In the genomic region with DNA sequence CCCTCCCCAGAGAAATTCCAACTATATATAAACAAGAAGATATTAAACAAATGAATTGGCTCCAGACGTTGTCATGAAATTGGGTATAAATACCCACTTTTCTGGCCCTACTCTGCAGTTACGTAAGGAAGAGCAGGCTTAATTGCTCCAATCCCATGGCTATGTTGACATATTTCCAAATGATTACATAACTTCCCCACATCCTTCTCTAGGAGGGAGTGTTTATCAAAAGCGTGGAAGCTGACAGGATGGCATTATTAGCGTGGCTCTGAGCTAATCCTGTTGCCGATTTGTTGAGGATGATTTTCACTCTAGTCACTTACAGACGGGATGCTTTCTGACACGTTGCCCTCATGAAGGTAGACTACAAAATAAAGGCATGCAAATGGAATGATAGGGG, we compare ENCODE assay signal across 20 cellular contexts.
A peak's percentile ranks its signal among the peaks of the same experiment; 100 is the strongest.
DNase-seq lines count a peak whose midpoint lies in the region; ATAC-seq and TF ChIP-seq lines count a peak whose summit lies in the region.
"Had no signal": no experiment of that assay in that cellular context is flagged by ENCODE, and none has a peak within 500 bp of the region (broad histone marks: within the 10 kb centered on the region; RNA-seq: fewer than 3 reads in every experiment).

No MANE protein-coding gene starts in this region.

- H3K4me3 ChIP-seq in fibroblast of lung (replicated peaks in 1 of 4; ENCODE audit: control extremely low read depth in 1 of 4, insufficient read depth in 1 of 4, low read depth in 3 of 4, low read length in 4 of 4) (no peak overlapping the region), retinal pigment epithelial cell (ENCODE audit: low read length) (no peak overlapping the region)
- H3K4me3 ChIP-seq: heart right ventricle, skin epidermis, thyroid gland had no signal

- H3K36me3 ChIP-seq in fibroblast of lung (ENCODE audit: control insufficient read depth, insufficient read depth, low read length) = no peaks in the 10 kb centered on the region
- H3K36me3 ChIP-seq: heart right ventricle, thyroid gland had no signal

- H3K79me2 ChIP-seq in fibroblast of lung (ENCODE audit: control insufficient read depth, insufficient read depth, low read length) = no peaks in the 10 kb centered on the region

- H3K4me1 ChIP-seq in fibroblast of lung (ENCODE audit: control insufficient read depth, extremely low read depth, insufficient read depth, low read length) = no peaks in the 10 kb centered on the region
- H3K4me1 ChIP-seq: heart right ventricle, thyroid gland had no signal

- DNase-seq in GM03348 (ENCODE audit: low spot score) = peak; percentile 47
- DNase-seq in M059J (ENCODE audit: low read depth) = peak; percentile 28
- DNase-seq in fibroblast of lung (ENCODE audit: low read depth in 2 of 2) = peak; percentile 36 to 52
- peak; percentile 80 for DNase-seq in retinal pigment epithelial cell (ENCODE audit: low read depth)
- no peak for DNase-seq in NCI-H1930 (lab: John Stamatoyannopoulos, UW)
- DNase-seq in foreskin melanocyte = no peak
- DNase-seq: activated CD4-positive, alpha-beta T cell treated with anti-CD3 and anti-CD28 coated beads for 1 hour; activated effector memory CD4-positive, alpha-beta T cell treated with anti-CD3 and anti-CD28 coated beads, Interleukin-2, amount 50 U/mL, for 16 hours; anterior cingulate cortex; DMS79 treated with DMSO at 0.1 percent for 48 hours; heart right ventricle; Karpas-422; kidney glomerular epithelial cell; NCI-H1694 treated with DMSO at 0.1 percent for 48 hours; T-helper 2 cell; thyroid gland had no signal

- H3K9ac ChIP-seq in fibroblast of lung (ENCODE audit: insufficient read depth, low read length) = no peak overlapping the region

- H3K9me3 ChIP-seq in fibroblast of lung (ENCODE audit: control insufficient read depth, insufficient read depth, low read depth, low read length) = no peaks in the 10 kb centered on the region
- H3K9me3 ChIP-seq: thyroid gland had no signal

- no peaks in the 10 kb centered on the region for H4K20me1 ChIP-seq in fibroblast of lung (ENCODE audit: control insufficient read depth, extremely low read depth, insufficient read depth, low read length)

- H2AFZ ChIP-seq in fibroblast of lung (ENCODE audit: low read length) = no peak overlapping the region

- no peaks in the 10 kb centered on the region for H3K27me3 ChIP-seq in fibroblast of lung (ENCODE audit: control insufficient read depth, insufficient read depth, low read length)
- H3K27me3 ChIP-seq: heart right ventricle, thyroid gland had no signal

- no peak overlapping the region for H3K27ac ChIP-seq in fibroblast of lung (ENCODE audit: insufficient read depth, low read length)
- H3K27ac ChIP-seq: C4-2B, heart right ventricle, skin epidermis, thyroid gland had no signal

- ATAC-seq in HG03196 (IDR thresholded peaks at IDR 0.05; ENCODE audit: unreplicated experiment) = no peak
- ATAC-seq: Right ventricle myocardium inferior had no signal

- no peak overlapping the region for H3K4me2 ChIP-seq in fibroblast of lung (ENCODE audit: extremely low read depth, insufficient read depth, low read length)

- TF ChIP-seq CTCF in fibroblast of lung (conservative IDR thresholded peaks at IDR 0.05 in 1 of 2, IDR thresholded peaks at IDR 0.05 in 1 of 2; ENCODE audit: low read depth in 1 of 2, low read length in 2 of 2) = no peak
- TF ChIP-seq CTCF in retinal pigment epithelial cell (conservative IDR thresholded peaks at IDR 0.05; ENCODE audit: low read depth, low read length) = no peak

Comparison
In these comparisons a context has a peak if more than half of its experiments do, and no peak if none do; other contexts are left out.
1. DNase-seq: peak in GM03348 (single experiment), M059J (single experiment), fibroblast of lung (2 of 2) and retinal pigment epithelial cell (single experiment); none in NCI-H1930 (0 of 2) and foreskin melanocyte (single experiment).